Comparison of ENCODE assay signal across 29 cellular contexts in the genomic region with DNA sequence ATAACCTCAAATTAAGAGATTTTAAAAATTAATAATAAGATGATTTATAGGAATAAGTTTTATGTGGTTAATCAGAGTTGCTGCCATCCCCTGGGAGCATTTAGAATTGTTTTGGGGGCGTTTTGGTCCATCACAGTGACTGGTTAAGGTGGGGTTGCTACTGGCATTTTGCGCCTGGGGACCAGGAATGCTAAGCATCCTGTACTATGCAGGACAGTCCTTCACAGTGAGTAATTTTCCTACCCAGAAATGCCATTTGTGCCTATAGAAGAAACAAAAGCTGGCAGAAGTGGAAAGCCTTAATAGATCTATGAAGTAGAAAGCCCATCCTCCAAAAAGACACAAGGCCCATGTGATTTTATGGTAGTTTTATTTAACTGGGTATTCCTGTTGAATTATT.
"Had no signal": no experiment of that assay in that cellular context is flagged by ENCODE, and none has a peak within 500 bp of the region (broad histone marks: within the 10 kb centered on the region; RNA-seq: fewer than 3 reads in every experiment).

No MANE protein-coding gene starts in this region.

- H3K4me3 ChIP-seq: ascending aorta, breast epithelium, cardiac muscle cell, colonic mucosa, esophagus squamous epithelium, gastroesophageal sphincter had no signal

- H3K36me3 ChIP-seq: breast epithelium, cardiac muscle cell, colonic mucosa had no signal

- H3K9me3 ChIP-seq: ascending aorta, breast epithelium, colonic mucosa, esophagus squamous epithelium, gastroesophageal sphincter had no signal

- H3K36me3 Mint-ChIP-seq: activated CD4-positive, alpha-beta memory T cell treated with anti-CD3 and anti-CD28 coated beads for 36 hours; activated naive CD4-positive, alpha-beta T cell treated with anti-CD3 and anti-CD28 coated beads, Interleukin-2, amount 10 ng/mL, durations not matched to agents 7 days and 5 days; activated naive CD4-positive, alpha-beta T cell treated with anti-CD3 and anti-CD28 coated beads, Interleukin-2, amount 50 U/mL, for 72 hours; activated naive CD8-positive, alpha-beta T cell treated with anti-CD3 and anti-CD28 coated beads, Interleukin-2, amount 10 ng/mL, durations not matched to agents 7 days and 5 days had no signal

- H3K27me3 Mint-ChIP-seq: activated CD4-positive, alpha-beta memory T cell treated with anti-CD3 and anti-CD28 coated beads for 36 hours; activated CD4-positive, alpha-beta T cell treated with anti-CD3 and anti-CD28 coated beads for 36 hours; activated CD4-positive, alpha-beta T cell treated with anti-CD3 and anti-CD28 coated beads, Interleukin-2, amount 10 ng/mL, durations not matched to agents 24 days and 14 days; activated CD8-positive, alpha-beta memory T cell treated with anti-CD3 and anti-CD28 coated beads, Interleukin-2, amount 10 ng/mL, durations not matched to agents 7 days and 5 days; activated naive CD4-positive, alpha-beta T cell treated with anti-CD3 and anti-CD28 coated beads, Interleukin-2, amount 10 ng/mL, durations not matched to agents 7 days and 5 days; activated naive CD8-positive, alpha-beta T cell treated with anti-CD3 and anti-CD28 coated beads, Interleukin-2, amount 10 ng/mL, durations not matched to agents 7 days and 5 days; activated T-cell treated with anti-CD3 and anti-CD28 coated beads, Interleukin-2, amount 50 U/mL, for 24 hours; brain had no signal

- H3K4me3 Mint-ChIP-seq: activated CD4-positive, alpha-beta memory T cell treated with anti-CD3 and anti-CD28 coated beads for 36 hours; activated CD4-positive, alpha-beta T cell treated with anti-CD3 and anti-CD28 coated beads for 36 hours; activated CD4-positive, alpha-beta T cell treated with anti-CD3 and anti-CD28 coated beads, Interleukin-2, amount 10 ng/mL, durations not matched to agents 24 days and 14 days; activated CD8-positive, alpha-beta memory T cell treated with anti-CD3 and anti-CD28 coated beads, Interleukin-2, amount 10 ng/mL, durations not matched to agents 7 days and 5 days; activated CD8-positive, alpha-beta T cell treated with anti-CD3 and anti-CD28 coated beads, Interleukin-2, amount 10 ng/mL, durations not matched to agents 7 days and 5 days; activated naive CD4-positive, alpha-beta T cell treated with anti-CD3 and anti-CD28 coated beads, Interleukin-2, amount 10 ng/mL, durations not matched to agents 7 days and 5 days; activated naive CD8-positive, alpha-beta T cell treated with anti-CD3 and anti-CD28 coated beads, Interleukin-2, amount 10 ng/mL, durations not matched to agents 7 days and 5 days; activated T-cell treated with anti-CD3 and anti-CD28 coated beads, Interleukin-2, amount 50 U/mL, for 24 hours; activated T-cell treated with anti-CD3 and anti-CD28 coated beads, Interleukin-2, amount 50 U/mL, for 72 hours; brain had no signal

- H3K27ac Mint-ChIP-seq: activated CD4-positive, alpha-beta memory T cell treated with anti-CD3 and anti-CD28 coated beads for 36 hours; activated CD4-positive, alpha-beta T cell treated with anti-CD3 and anti-CD28 coated beads for 36 hours; activated CD4-positive, alpha-beta T cell treated with anti-CD3 and anti-CD28 coated beads, Interleukin-2, amount 10 ng/mL, durations not matched to agents 24 days and 14 days; activated CD8-positive, alpha-beta memory T cell treated with anti-CD3 and anti-CD28 coated beads, Interleukin-2, amount 10 ng/mL, durations not matched to agents 7 days and 5 days; activated CD8-positive, alpha-beta T cell treated with anti-CD3 and anti-CD28 coated beads, Interleukin-2, amount 10 ng/mL, durations not matched to agents 7 days and 5 days; activated naive CD4-positive, alpha-beta T cell treated with anti-CD3 and anti-CD28 coated beads, Interleukin-2, amount 10 ng/mL, durations not matched to agents 7 days and 5 days; activated naive CD4-positive, alpha-beta T cell treated with anti-CD3 and anti-CD28 coated beads, Interleukin-2, amount 50 U/mL, for 72 hours; activated naive CD8-positive, alpha-beta T cell treated with anti-CD3 and anti-CD28 coated beads, Interleukin-2, amount 10 ng/mL, durations not matched to agents 7 days and 5 days; activated T-cell treated with anti-CD3 and anti-CD28 coated beads, Interleukin-2, amount 50 U/mL, for 24 hours; activated T-cell treated with anti-CD3 and anti-CD28 coated beads, Interleukin-2, amount 50 U/mL, for 72 hours; brain had no signal

- H3K4me1 Mint-ChIP-seq: activated naive CD4-positive, alpha-beta T cell treated with anti-CD3 and anti-CD28 coated beads, Interleukin-2, amount 10 ng/mL, durations not matched to agents 7 days and 5 days had no signal

- H3K4me1 ChIP-seq: ascending aorta, breast epithelium, colonic mucosa, esophagus squamous epithelium had no signal

- DNase-seq: activated CD4-positive, alpha-beta memory T cell treated with anti-CD3 and anti-CD28 coated beads for 36 hours; activated CD4-positive, alpha-beta T cell treated with anti-CD3 and anti-CD28 coated beads for 36 hours; activated CD4-positive, alpha-beta T cell treated with anti-CD3 and anti-CD28 coated beads, Interleukin-2, amount 10 ng/mL, durations not matched to agents 24 days and 14 days; activated CD4-positive, CD25-positive, alpha-beta regulatory T cell; activated CD4-positive, CD25-positive, alpha-beta regulatory T cell treated with anti-CD3 and anti-CD28 coated beads, Interleukin-2, amount 50 U/mL, for 72 hours; activated CD8-positive, alpha-beta memory T cell treated with anti-CD3 and anti-CD28 coated beads, Interleukin-2, amount 10 ng/mL, durations not matched to agents 7 days and 5 days; activated CD8-positive, alpha-beta memory T cell treated with anti-CD3 and anti-CD28 coated beads, Interleukin-2, amount 50 U/mL, for 4 hours; activated CD8-positive, alpha-beta T cell treated with anti-CD3 and anti-CD28 coated beads, Interleukin-2, amount 10 ng/mL, durations not matched to agents 7 days and 5 days; activated gamma-delta T cell; activated naive CD4-positive, alpha-beta T cell; activated naive CD4-positive, alpha-beta T cell treated with anti-CD3 and anti-CD28 coated beads, Interleukin-2, amount 10 ng/mL, durations not matched to agents 7 days and 5 days; activated naive CD8-positive, alpha-beta T cell treated with anti-CD3 and anti-CD28 coated beads, Interleukin-2, amount 10 ng/mL, durations not matched to agents 7 days and 5 days; activated T-cell treated with anti-CD3 and anti-CD28 coated beads for 4 hours; activated T-cell treated with anti-CD3 and anti-CD28 coated beads, Interleukin-2, amount 50 U/mL, for 24 hours; activated T-cell treated with anti-CD3 and anti-CD28 coated beads, Interleukin-2, amount 50 U/mL, for 72 hours; central memory CD4-positive, alpha-beta T cell; cerebellar nuclear complex; colonic mucosa; effector CD8-positive, alpha-beta T cell; esophagus squamous epithelium; foreskin melanocyte; T-helper 2 cell had no signal

- H3K27ac ChIP-seq: ascending aorta, breast epithelium, cardiac muscle cell, colonic mucosa, epithelial cell of prostate, esophagus squamous epithelium, gastroesophageal sphincter had no signal

- H3K27me3 ChIP-seq: ascending aorta, breast epithelium, cardiac muscle cell, colonic mucosa, esophagus squamous epithelium, gastroesophageal sphincter had no signal

- H3K9me3 Mint-ChIP-seq: activated CD4-positive, alpha-beta memory T cell treated with anti-CD3 and anti-CD28 coated beads for 36 hours; activated CD4-positive, alpha-beta T cell treated with anti-CD3 and anti-CD28 coated beads, Interleukin-2, amount 10 ng/mL, durations not matched to agents 24 days and 14 days; activated naive CD4-positive, alpha-beta T cell treated with anti-CD3 and anti-CD28 coated beads, Interleukin-2, amount 10 ng/mL, durations not matched to agents 7 days and 5 days; activated naive CD4-positive, alpha-beta T cell treated with anti-CD3 and anti-CD28 coated beads, Interleukin-2, amount 50 U/mL, for 72 hours; activated naive CD8-positive, alpha-beta T cell treated with anti-CD3 and anti-CD28 coated beads, Interleukin-2, amount 10 ng/mL, durations not matched to agents 7 days and 5 days; activated T-cell treated with anti-CD3 and anti-CD28 coated beads, Interleukin-2, amount 50 U/mL, for 24 hours; activated T-cell treated with anti-CD3 and anti-CD28 coated beads, Interleukin-2, amount 50 U/mL, for 72 hours; brain had no signal
